In the genomic region with DNA sequence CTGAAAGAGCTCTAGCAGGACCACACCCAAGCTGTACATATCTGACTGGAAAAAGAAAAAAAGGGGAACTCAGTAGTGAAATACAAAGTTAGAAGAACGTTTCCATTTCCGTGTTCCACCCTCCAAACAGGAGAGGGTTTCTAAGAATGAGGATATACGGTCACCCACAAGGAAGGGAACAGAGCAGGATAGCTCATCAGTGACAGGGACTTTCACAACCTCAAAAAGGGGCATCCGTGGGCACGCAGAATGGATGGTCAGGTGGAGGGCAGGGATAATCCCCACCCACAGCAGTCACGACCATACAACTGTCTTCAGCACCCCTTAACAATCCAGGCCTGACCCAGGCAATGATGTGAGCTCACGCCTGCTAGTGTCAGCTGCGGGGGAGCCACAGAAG, we compare ENCODE assay signal across 9 cellular contexts. TPM values are rescaled to one million over a fixed set of nuclear protein-coding genes. Genes with fewer than 3 reads are reported as not detected.
A peak's percentile ranks its signal among the peaks of the same experiment; 100 is the strongest.
DNase-seq lines count a peak whose midpoint lies in the region; ATAC-seq and TF ChIP-seq lines count a peak whose summit lies in the region.
"Had no signal": no experiment of that assay in that cellular context is flagged by ENCODE, and none has a peak within 500 bp of the region (broad histone marks: within the 10 kb centered on the region; RNA-seq: fewer than 3 reads in every experiment).

No MANE protein-coding gene starts in this region.

- peak overlapping the region; percentile 34 for H3K4me3 Mint-ChIP-seq in CD4-positive, alpha-beta T cell
- H3K4me3 Mint-ChIP-seq in naive thymus-derived CD4-positive, alpha-beta T cell: peak overlapping the region in 9 of 10 donors; percentile 34 to 89 (median 83)

- H3K27me3 Mint-ChIP-seq in CD4-positive, alpha-beta T cell: no peaks in the 10 kb centered on the region
- H3K27me3 Mint-ChIP-seq in naive thymus-derived CD4-positive, alpha-beta T cell: no peaks in the 10 kb centered on the region

- H3K9me3 ChIP-seq in CD4-positive, alpha-beta T cell (ENCODE audit: control insufficient read depth, low read length): no peaks in the 10 kb centered on the region
- H3K9me3 ChIP-seq in naive thymus-derived CD4-positive, alpha-beta T cell (ENCODE audit: control insufficient read depth in 2 of 3, low read length in 3 of 3): no peaks in the 10 kb centered on the region
- no peaks in the 10 kb centered on the region for H3K9me3 ChIP-seq in uterus

- CTCF ChIA-PET in CD4-positive, alpha-beta T cell (lab: Charles Lee): interaction anchor here (1.2 to 1.3 kb wide), 2 partner anchors 14 to 18 kb away, joined by 3 to 4 read pairs; partner anchors contain the start of genes AIMP2 and PMS2
- CTCF ChIA-PET in naive thymus-derived CD4-positive, alpha-beta T cell (lab: Charles Lee): interaction anchor here (0.8 to 1.8 kb wide), 3 partner anchors 18 to 297 kb away, joined by 3 to 9 read pairs (median 4); partner anchors contain the start of genes AIMP2 and PMS2

- no peak for ATAC-seq in CD4-positive, alpha-beta T cell (ENCODE audit: poor library complexity)
- peak; percentile 35 for ATAC-seq in naive thymus-derived CD4-positive, alpha-beta T cell
- ATAC-seq in HG03097 (IDR thresholded peaks at IDR 0.05; ENCODE audit: low FRiP score, unreplicated experiment): no peak
- ATAC-seq in HG02885 (IDR thresholded peaks at IDR 0.05; ENCODE audit: poor library complexity, unreplicated experiment): no peak
- ATAC-seq in HG03095 (IDR thresholded peaks at IDR 0.05; ENCODE audit: unreplicated experiment): no peak

- peaks cover 15 to 17% of the 10 kb centered on the region in 2 donors for H3K4me1 ChIP-seq in naive thymus-derived CD4-positive, alpha-beta T cell (ENCODE audit: control insufficient read depth in 2 of 2, insufficient read depth in 2 of 2, low read length in 2 of 2)
- no peaks in the 10 kb centered on the region for H3K4me1 ChIP-seq in uterus

- TF ChIP-seq CTCF in CD4-positive, alpha-beta T cell (IDR thresholded peaks at IDR 0.05): no peak
- no peak for TF ChIP-seq CTCF in uterus (IDR thresholded peaks at IDR 0.05)

- H3K4me3 ChIP-seq in naive thymus-derived CD4-positive, alpha-beta T cell (ENCODE audit: low read length): peak overlapping the region; percentile 14
- no peak overlapping the region for H3K4me3 ChIP-seq in uterus
- H3K4me3 ChIP-seq: cardiac muscle cell had no signal

- POLR2A ChIA-PET in CD4-positive, alpha-beta T cell (lab: Charles Lee): interaction anchor here (0.7 to 0.8 kb wide), 2 partner anchors 15 to 21 kb away, joined by 3 read pairs; no protein-coding TSS in a partner anchor
- POLR2A ChIA-PET in naive thymus-derived CD4-positive, alpha-beta T cell (lab: Charles Lee): interaction anchor here (1.5 kb wide), 1 partner anchor 18 kb away, joined by 3 read pairs; the partner anchor contains the start of gene AIMP2

- peaks cover 11 to 80% (median 30%) of the 10 kb centered on the region in 3 experiments for H3K36me3 ChIP-seq in naive thymus-derived CD4-positive, alpha-beta T cell (ENCODE audit: control insufficient read depth in 2 of 3, insufficient read depth in 3 of 3, low read length in 3 of 3)
- peaks cover 0 to 3% of the 10 kb centered on the region in 2 donors for H3K36me3 ChIP-seq in uterus

- intact Hi-C loops in CD4-positive, alpha-beta T cell (cut with DNase I, micrococcal nuclease): loop anchor here in 1 of 2 experiments (1.0 kb wide), 1 partner anchor 18 kb away; the partner anchor contains the start of genes AIMP2 and PMS2
- intact Hi-C loops in naive thymus-derived CD4-positive, alpha-beta T cell (cut with micrococcal nuclease): loop anchor here in 1 of 2 donors (1.0 kb wide), 1 partner anchor 18 kb away; the partner anchor contains the start of genes AIMP2 and PMS2
- intact Hi-C loops in uterus (cut with DNase I; ENCODE audit: low total_unique reads): no loop called here

- peaks cover 24% of the 10 kb centered on the region for H3K4me1 Mint-ChIP-seq in CD4-positive, alpha-beta T cell (ENCODE audit: low read depth)
- H3K4me1 Mint-ChIP-seq in naive thymus-derived CD4-positive, alpha-beta T cell: peaks cover 14 to 34% (median 27%) of the 10 kb centered on the region in 7 donors

- peaks cover 76% of the 10 kb centered on the region for H3K36me3 Mint-ChIP-seq in CD4-positive, alpha-beta T cell (ENCODE audit: low read depth)
- H3K36me3 Mint-ChIP-seq in naive thymus-derived CD4-positive, alpha-beta T cell: peaks cover 8 to 47% (median 34%) of the 10 kb centered on the region in 5 donors

- peak overlapping the region; percentile 36 for H3K27ac ChIP-seq in CD4-positive, alpha-beta T cell (ENCODE audit: low read depth, low read length)
- H3K27ac ChIP-seq in caudate nucleus (ENCODE audit: low read depth, low read length) (peak overlapping the region; percentile 2), uterus (peak overlapping the region in 1 of 2 donors; percentile 37)
- H3K27ac ChIP-seq in naive thymus-derived CD4-positive, alpha-beta T cell (ENCODE audit: low read depth, low read length): peak overlapping the region; percentile 72
- H3K27ac ChIP-seq: cardiac muscle cell had no signal

- peak overlapping the region; percentile 93 for H3K27ac Mint-ChIP-seq in CD4-positive, alpha-beta T cell
- peak overlapping the region; percentile 73 to 96 (median 93) for H3K27ac Mint-ChIP-seq in naive thymus-derived CD4-positive, alpha-beta T cell

- no peak for TF ChIP-seq POLR2A in uterus (IDR thresholded peaks at IDR 0.05)

- no peaks in the 10 kb centered on the region for H3K27me3 ChIP-seq in CD4-positive, alpha-beta T cell (ENCODE audit: control insufficient read depth, insufficient read depth, low read length)
- H3K27me3 ChIP-seq in naive thymus-derived CD4-positive, alpha-beta T cell (ENCODE audit: control insufficient read depth in 2 of 2, insufficient read depth in 2 of 2, low read length in 2 of 2): no peaks in the 10 kb centered on the region
- no peaks in the 10 kb centered on the region for H3K27me3 ChIP-seq in uterus
- H3K27me3 ChIP-seq: cardiac muscle cell had no signal

- DNase-seq in CD4-positive, alpha-beta T cell: no peak
- DNase-seq in Kasumi-1 (lab: John Stamatoyannopoulos, UW) (peak; percentile 23 to 34), caudate nucleus (lab: John Stamatoyannopoulos, UW) (no peak), uterus (no peak)
- no peak for DNase-seq in naive thymus-derived CD4-positive, alpha-beta T cell

- H3K9me3 Mint-ChIP-seq in CD4-positive, alpha-beta T cell: no peaks in the 10 kb centered on the region
- peaks cover 0 to 2% (median 0%) of the 10 kb centered on the region in 11 donors for H3K9me3 Mint-ChIP-seq in naive thymus-derived CD4-positive, alpha-beta T cell

RNA-seq across cellular contexts. Expression of gene ANKRD61, which starts 4.3 kb away (rescaled TPM):
- total RNA-seq in CD4-positive, alpha-beta T cell: not detected
- not detected for total RNA-seq in naive thymus-derived CD4-positive, alpha-beta T cell
- under 1 TPM; 0.29 to 0.50 TPM for polyA plus RNA-seq in naive thymus-derived CD4-positive, alpha-beta T cell
- total RNA-seq in uterus: under 1 TPM in 1 of 4 donors, not detected in 3; 0.46 TPM
- polyA plus RNA-seq: cardiac muscle cell had no signal

RNA-seq across cellular contexts. Expression of gene AIMP2, which starts 17.8 kb away (rescaled TPM):
- 1 to 10 TPM; 4.3 to 5.4 TPM for total RNA-seq in CD4-positive, alpha-beta T cell
- 10 to 100 TPM in 3 of 5 experiments, 1 to 10 TPM in 2; 5.0 to 37.9 (median 11.8) TPM for total RNA-seq in naive thymus-derived CD4-positive, alpha-beta T cell
- 10 to 100 TPM; 17.8 to 25.9 TPM for polyA plus RNA-seq in naive thymus-derived CD4-positive, alpha-beta T cell
- total RNA-seq in uterus: 10 to 100 TPM in 2 of 4 donors, 1 to 10 TPM in 2; 6.4 to 22.5 (median 15.1) TPM

RNA-seq across cellular contexts. Expression of gene PMS2, which starts 18.1 kb away (rescaled TPM):
- total RNA-seq in CD4-positive, alpha-beta T cell: 10 to 100 TPM; 10.8 to 15.0 TPM
- 10 to 100 TPM; 12.5 to 26.3 (median 23.5) TPM for total RNA-seq in naive thymus-derived CD4-positive, alpha-beta T cell
- 10 to 100 TPM in 1 of 2 donors, 1 to 10 TPM in 1; 8.4 to 18.6 TPM for polyA plus RNA-seq in naive thymus-derived CD4-positive, alpha-beta T cell
- 10 to 100 TPM in 2 of 4 donors, 1 to 10 TPM in 2; 1.0 to 21.8 (median 8.5) TPM for total RNA-seq in uterus

RNA-seq across cellular contexts. Expression of gene EIF2AK1, which starts 32.1 kb away (rescaled TPM):
- 10 to 100 TPM; 51.9 to 53.6 TPM for total RNA-seq in CD4-positive, alpha-beta T cell
- 100 to 1,000 TPM in 1 of 5 experiments, 10 to 100 TPM in 4; 58.6 to 111 (median 66.8) TPM for total RNA-seq in naive thymus-derived CD4-positive, alpha-beta T cell
- polyA plus RNA-seq in naive thymus-derived CD4-positive, alpha-beta T cell: 10 to 100 TPM; 72.4 to 79.4 TPM
- 100 to 1,000 TPM in 2 of 4 donors, 10 to 100 TPM in 2; 57.1 to 278 (median 145) TPM for total RNA-seq in uterus

RNA-seq across cellular contexts. Expression of gene RSPH10B, which starts 56.4 kb away (rescaled TPM):
- not detected for total RNA-seq in CD4-positive, alpha-beta T cell
- total RNA-seq in naive thymus-derived CD4-positive, alpha-beta T cell: under 1 TPM in 1 of 5 experiments, not detected in 4; 0.41 TPM
- not detected for polyA plus RNA-seq in naive thymus-derived CD4-positive, alpha-beta T cell
- 1 to 10 TPM in 2 of 4 donors, not detected in 2; 1.1 to 1.6 TPM for total RNA-seq in uterus
- polyA plus RNA-seq: cardiac muscle cell had no signal

Comparison
In these comparisons a context has a peak if more than half of its experiments do, and no peak if none do; other contexts are left out.
1. DNase-seq: peak in Kasumi-1 (2 of 2); none in CD4-positive, alpha-beta T cell (0 of 10), caudate nucleus (0 of 61), naive thymus-derived CD4-positive, alpha-beta T cell (0 of 9) and uterus (0 of 2).